Comparison of ENCODE assay signal across 1 cellular context in the genomic region with DNA sequence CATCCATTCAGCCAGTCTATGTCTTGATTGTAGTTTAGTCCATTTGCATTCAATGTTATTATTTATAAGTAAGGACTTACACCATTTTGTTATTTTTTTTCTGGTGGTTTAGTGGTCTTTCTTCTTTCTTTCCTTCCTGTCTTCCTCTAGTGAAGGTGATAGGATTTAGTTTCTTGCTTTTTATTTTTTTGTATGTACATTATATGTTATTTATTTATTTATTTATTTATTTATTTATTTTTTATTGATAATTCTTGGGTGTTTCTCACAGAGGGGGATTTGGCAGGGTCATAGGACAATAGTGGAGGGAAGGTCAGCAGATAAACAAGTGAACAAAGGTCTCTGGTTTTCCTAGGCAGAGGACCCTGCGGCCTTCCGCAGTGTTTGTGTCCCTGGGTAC.
A peak's percentile ranks its signal among the peaks of the same experiment; 100 is the strongest.
TF ChIP-seq lines count a peak whose summit lies in the region.

No MANE protein-coding gene starts in this region.

TF ChIP-seq in HEK293, 187 proteins besides CTCF, POLR2A, EP300 and RAD21 (continued from another document):
- TF ChIP-seq ZNF292 (tag by site-specific recombination; IDR thresholded peaks at IDR 0.05; ENCODE audit: borderline replicate concordance, low read depth) (0 out of 2 replicates have a peak, but pooled peaks have one; percentile 73), ZXDB (tag by site-specific recombination; IDR thresholded peaks at IDR 0.05) (peak; percentile 70), ZNF510 (tag by site-specific recombination; IDR thresholded peaks at IDR 0.05; ENCODE audit: insufficient replicate concordance) (peak; percentile 64), ZNF202 (tag by site-specific recombination; IDR thresholded peaks at IDR 0.05; ENCODE audit: borderline replicate concordance) (peak; percentile 42; the same call in 1 of the 2 replicates), ZNF501 (tag by site-specific recombination; IDR thresholded peaks at IDR 0.05) (0 out of 2 replicates have a peak, but pooled peaks have one; percentile 25)
- TF ChIP-seq, protein P1, sequence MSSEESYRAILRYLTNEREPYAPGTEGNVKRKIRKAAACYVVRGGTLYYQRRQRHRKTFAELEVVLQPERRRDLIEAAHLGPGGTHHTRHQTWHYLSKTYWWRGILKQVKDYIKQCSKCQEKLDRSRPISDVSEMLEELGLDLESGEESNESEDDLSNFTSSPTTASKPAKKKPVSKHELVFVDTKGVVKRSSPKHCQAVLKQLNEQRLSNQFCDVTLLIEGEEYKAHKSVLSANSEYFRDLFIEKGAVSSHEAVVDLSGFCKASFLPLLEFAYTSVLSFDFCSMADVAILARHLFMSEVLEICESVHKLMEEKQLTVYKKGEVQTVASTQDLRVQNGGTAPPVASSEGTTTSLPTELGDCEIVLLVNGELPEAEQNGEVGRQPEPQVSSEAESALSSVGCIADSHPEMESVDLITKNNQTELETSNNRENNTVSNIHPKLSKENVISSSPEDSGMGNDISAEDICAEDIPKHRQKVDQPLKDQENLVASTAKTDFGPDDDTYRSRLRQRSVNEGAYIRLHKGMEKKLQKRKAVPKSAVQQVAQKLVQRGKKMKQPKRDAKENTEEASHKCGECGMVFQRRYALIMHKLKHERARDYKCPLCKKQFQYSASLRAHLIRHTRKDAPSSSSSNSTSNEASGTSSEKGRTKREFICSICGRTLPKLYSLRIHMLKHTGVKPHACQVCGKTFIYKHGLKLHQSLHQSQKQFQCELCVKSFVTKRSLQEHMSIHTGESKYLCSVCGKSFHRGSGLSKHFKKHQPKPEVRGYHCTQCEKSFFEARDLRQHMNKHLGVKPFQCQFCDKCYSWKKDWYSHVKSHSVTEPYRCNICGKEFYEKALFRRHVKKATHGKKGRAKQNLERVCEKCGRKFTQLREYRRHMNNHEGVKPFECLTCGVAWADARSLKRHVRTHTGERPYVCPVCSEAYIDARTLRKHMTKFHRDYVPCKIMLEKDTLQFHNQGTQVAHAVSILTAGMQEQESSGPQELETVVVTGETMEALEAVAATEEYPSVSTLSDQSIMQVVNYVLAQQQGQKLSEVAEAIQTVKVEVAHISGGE (tag by site-specific recombination; conservative IDR thresholded peaks at IDR 0.05; ENCODE audit: low read depth): peak; percentile 80
